In genomic region chr5:16550316-16550952, GRCh38 we compare ENCODE assay signal across 8 cellular contexts.
DNase-seq lines count a peak whose midpoint lies in the region; ATAC-seq, FAIRE-seq and TF ChIP-seq lines count a peak whose summit lies in the region.

No MANE protein-coding gene starts in this region.

- H3K18ac ChIP-seq in neuronal stem cell (ENCODE audit: low read length): no peak overlapping the region

- TF ChIP-seq CTCF in BJ (IDR thresholded peaks at IDR 0.05; ENCODE audit: insufficient read depth, low read depth, low read length): peak; percentile 82

- no peak overlapping the region for H2BK12ac ChIP-seq in neuronal stem cell (ENCODE audit: low read length)

- H2AK5ac ChIP-seq in neuronal stem cell (ENCODE audit: low read depth, low read length): no peak overlapping the region

- peak; percentile 69 for ATAC-seq in HG02852 (IDR thresholded peaks at IDR 0.05; ENCODE audit: unreplicated experiment)
- ATAC-seq in stimulated activated naive B cell treated with anti-CD40 and anti-IgM and Interleukin-4, amounts not matched to agents 10 μg/mL and 1 μg/mL and 100 μg/mL, for 72 hours (replicated peaks): peak; percentile 60 to 64

- no peaks in the 10 kb centered on the region for H3K9me3 ChIP-seq in neuronal stem cell (replicated peaks in 1 of 2; ENCODE audit: control insufficient read depth in 2 of 2, insufficient read depth in 1 of 2, low read depth in 1 of 2, low read length in 2 of 2)

- peaks cover 14 to 15% of the 10 kb centered on the region in 2 donors for H3K4me1 Mint-ChIP-seq in stimulated activated naive B cell treated with anti-CD40 and anti-IgM and Interleukin-4, amounts not matched to agents 10 μg/mL and 1 μg/mL and 100 μg/mL, for 72 hours

- no peak overlapping the region for H2BK15ac ChIP-seq in neuronal stem cell (ENCODE audit: low read length)

- no peak overlapping the region for H3K4ac ChIP-seq in neuronal stem cell (ENCODE audit: low read length)

- no peaks in the 10 kb centered on the region for H3K27me3 Mint-ChIP-seq in stimulated activated naive B cell treated with anti-CD40 and anti-IgM and Interleukin-4, amounts not matched to agents 10 μg/mL and 1 μg/mL and 100 μg/mL, for 72 hours

- no peaks in the 10 kb centered on the region for H3K9me3 Mint-ChIP-seq in stimulated activated naive B cell treated with anti-CD40 and anti-IgM and Interleukin-4, amounts not matched to agents 10 μg/mL and 1 μg/mL and 100 μg/mL, for 72 hours

- H3K27me3 ChIP-seq in BJ (ENCODE audit: control insufficient read depth, insufficient read depth, low read length) (peaks cover 1% of the 10 kb centered on the region; the same call in 1 of the 2 replicates), neuronal stem cell (ENCODE audit: control insufficient read depth in 3 of 3, insufficient read depth in 3 of 3, low read depth in 1 of 3, low read length in 3 of 3) (peaks cover 0 to 3% (median 0%) of the 10 kb centered on the region in 3 experiments)

- POLR2A ChIA-PET in BJ (lab: Charles Lee): no interaction called here

- no peak overlapping the region for H3K14ac ChIP-seq in neuronal stem cell (ENCODE audit: low read length)

- peaks cover 0 to 2% of the 10 kb centered on the region in 2 donors for H3K4me1 ChIP-seq in neuronal stem cell (ENCODE audit: control insufficient read depth in 2 of 2, insufficient read depth in 1 of 2, low read depth in 1 of 2, low read length in 2 of 2)

- no peaks in the 10 kb centered on the region for H3K36me3 ChIP-seq in BJ (ENCODE audit: control insufficient read depth, insufficient read depth, low read length)
- H3K36me3 ChIP-seq in neuronal stem cell (replicated peaks in 1 of 2; ENCODE audit: control insufficient read depth in 2 of 2, insufficient read depth in 2 of 2, low read length in 2 of 2): no peaks in the 10 kb centered on the region

- no peak overlapping the region for H3K9ac ChIP-seq in neuronal stem cell (ENCODE audit: low read depth, low read length, poor library complexity)

- H3K4me2 ChIP-seq in neuronal stem cell (ENCODE audit: insufficient read depth, low read length, poor library complexity, severe bottlenecking): no peak overlapping the region

- no peak overlapping the region for H4K8ac ChIP-seq in neuronal stem cell (ENCODE audit: low read depth, low read length)

- peak; percentile 79 for FAIRE-seq in GM18507 (lab: Jason Lieb, UNC)

- H2BK120ac ChIP-seq in neuronal stem cell (ENCODE audit: low read depth, low read length): no peak overlapping the region

- H3K27ac Mint-ChIP-seq in stimulated activated naive B cell treated with anti-CD40 and anti-IgM and Interleukin-4, amounts not matched to agents 10 μg/mL and 1 μg/mL and 100 μg/mL, for 72 hours: no peak overlapping the region

- no peak overlapping the region for H3K4me3 Mint-ChIP-seq in stimulated activated naive B cell treated with anti-CD40 and anti-IgM and Interleukin-4, amounts not matched to agents 10 μg/mL and 1 μg/mL and 100 μg/mL, for 72 hours

- H2AFZ ChIP-seq in neuronal stem cell (ENCODE audit: low read length): no peak overlapping the region

- DNase-seq in BJ (ENCODE audit: low read depth) (no peak), GM18507 (ENCODE audit: extremely low spot score, insufficient read length, low read depth) (peak; percentile 33), NCI-H1694 treated with DMSO at 0.1 percent for 48 hours (lab: John Stamatoyannopoulos, UW) (peak; percentile 59), hepatic stellate cell (ENCODE audit: low spot score) (peak; percentile 29), neuronal stem cell (ENCODE audit: low spot score) (no peak)
- DNase-seq in activated CD4-positive, alpha-beta T cell treated with anti-CD3 and anti-CD28 coated beads, Interleukin-2, amount 50 U/mL, for 1 hour: peak; percentile 3
- peak; percentile 21 for DNase-seq in stimulated activated naive B cell treated with anti-CD40 and anti-IgM and Interleukin-4, amounts not matched to agents 10 μg/mL and 1 μg/mL and 100 μg/mL, for 72 hours

- H3K4me3 ChIP-seq in BJ (ENCODE audit: low read depth, low read length) (no peak overlapping the region), neuronal stem cell (ENCODE audit: low read length in 2 of 2) (no peak overlapping the region)

- H4K91ac ChIP-seq in neuronal stem cell (ENCODE audit: low read depth, low read length, poor library complexity): no peak overlapping the region

- H2BK5ac ChIP-seq in neuronal stem cell (ENCODE audit: low read length): no peak overlapping the region

- peaks cover 0 to 5% of the 10 kb centered on the region in 2 donors for H3K36me3 Mint-ChIP-seq in stimulated activated naive B cell treated with anti-CD40 and anti-IgM and Interleukin-4, amounts not matched to agents 10 μg/mL and 1 μg/mL and 100 μg/mL, for 72 hours

- peaks cover 2% of the 10 kb centered on the region for H3K79me1 ChIP-seq in neuronal stem cell (ENCODE audit: low read depth, low read length)

- no peak overlapping the region for H3K23ac ChIP-seq in neuronal stem cell (ENCODE audit: low read depth, low read length, poor library complexity)

- CTCF ChIA-PET in BJ (lab: Yijun Ruan, JAX): interaction anchor here (0.6 to 15.1 kb wide), 12 partner anchors 9 to 389 kb away, joined by 3 to 166 read pairs (median 4); no protein-coding TSS in a partner anchor

- no peak overlapping the region for H3K27ac ChIP-seq in neuronal stem cell (replicated peaks; ENCODE audit: low read length)

- WGBS in neuronal stem cell (ENCODE audit: extremely low coverage in 2 of 2, insufficient read length in 2 of 2, insufficient replicate concordance in 1 of 2), 2 donors: no CpG with 5 or more reads among the region's 7 CpGs

Comparison
In these comparisons a context has a peak if more than half of its experiments do, and no peak if none do; other contexts are left out.
1. DNase-seq: peak in GM18507 (single experiment), NCI-H1694 treated with DMSO at 0.1 percent for 48 hours (single experiment), activated CD4-positive, alpha-beta T cell treated with anti-CD3 and anti-CD28 coated beads, Interleukin-2, amount 50 U/mL, for 1 hour (single experiment), hepatic stellate cell (single experiment) and stimulated activated naive B cell treated with anti-CD40 and anti-IgM and Interleukin-4, amounts not matched to agents 10 μg/mL and 1 μg/mL and 100 μg/mL, for 72 hours (single experiment); none in BJ (single experiment) and neuronal stem cell (single experiment).